10 cellular contexts compared by ENCODE assay signal in the genomic region with DNA sequence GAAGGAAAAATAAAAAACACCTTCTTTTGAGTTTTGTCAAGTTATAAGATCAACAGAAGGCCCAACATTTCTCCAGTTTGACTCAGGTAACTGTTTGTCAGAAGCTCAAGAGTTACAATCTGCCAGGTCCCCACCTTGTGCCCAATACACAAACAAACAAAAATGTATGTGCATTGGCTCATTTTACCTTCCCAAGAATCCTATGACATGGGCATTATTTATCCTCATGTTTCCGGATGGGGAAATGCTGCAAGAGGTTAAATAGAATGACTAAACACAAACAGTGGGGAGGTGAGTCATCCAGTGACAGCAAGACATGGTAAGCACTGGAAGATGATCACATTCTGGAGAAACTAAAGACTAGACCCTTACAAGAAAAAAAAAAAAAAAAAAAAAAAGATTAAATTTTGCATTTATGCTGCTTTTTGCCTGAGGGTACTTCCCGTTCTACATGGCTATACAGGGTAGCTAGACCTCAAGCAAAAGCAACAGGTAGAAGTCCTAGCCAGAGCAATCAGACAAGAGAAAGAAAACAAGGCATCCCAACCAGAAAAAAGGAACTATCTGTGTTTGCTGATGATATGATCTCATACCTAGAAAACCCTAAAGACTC. TPM values are rescaled to one million over a fixed set of nuclear protein-coding genes. Genes with fewer than 3 reads are reported as not detected.
DNase-seq lines count a peak whose midpoint lies in the region; ATAC-seq and TF ChIP-seq lines count a peak whose summit lies in the region.
"Had no signal": no experiment of that assay in that cellular context is flagged by ENCODE, and none has a peak within 500 bp of the region (broad histone marks: within the 10 kb centered on the region; RNA-seq: fewer than 3 reads in every experiment).

No MANE protein-coding gene starts in this region.

- H3K23ac ChIP-seq in IMR-90 (ENCODE audit: low read depth, low read length): no peak overlapping the region

- intact Hi-C loops in CD14-positive monocyte (cut with micrococcal nuclease): no loop called here
- intact Hi-C loops in IMR-90 (cut with micrococcal nuclease): no loop called here
- intact Hi-C loops in left lung (cut with DNase I): no loop called here
- intact Hi-C loops in natural killer cell (cut with micrococcal nuclease): no loop called here

- in situ Hi-C loops in IMR-90 (cut with MboI; ENCODE audit: low sequenced_read_pairs): no loop called here

- no peak for TF ChIP-seq RAD21 in IMR-90 (IDR thresholded peaks at IDR 0.05; ENCODE audit: low read length)

- H3K36me3 Mint-ChIP-seq in CD14-positive monocyte: peaks cover 42 to 48% of the 10 kb centered on the region in 2 donors
- H3K36me3 Mint-ChIP-seq in natural killer cell: peaks cover 8% of the 10 kb centered on the region

- 0 out of 2 replicates have a peak overlapping the region, but pooled peaks have one; percentile 20 for H4K91ac ChIP-seq in IMR-90 (ENCODE audit: insufficient read depth, low read depth, low read length)

- peaks cover 11% of the 10 kb centered on the region; the same call in 1 of the 2 replicates for H3K9me1 ChIP-seq in IMR-90 (ENCODE audit: insufficient read depth, low read length)

- H3K4me2 ChIP-seq in IMR-90 (ENCODE audit: low read depth, low read length): peak overlapping the region; percentile 86; the same call in 1 of the 2 replicates

- H3K14ac ChIP-seq in IMR-90 (replicated peaks; ENCODE audit: low read depth, low read length): 0 out of 2 replicates have a peak overlapping the region, but pooled peaks have one; percentile 31

- no peak for TF ChIP-seq CTCF in CD14-positive monocyte (IDR thresholded peaks at IDR 0.05)
- TF ChIP-seq CTCF in IMR-90 (conservative IDR thresholded peaks at IDR 0.05; ENCODE audit: low read depth, low read length): no peak
- no peak for TF ChIP-seq CTCF in left lung (IDR thresholded peaks at IDR 0.05)
- no peak for TF ChIP-seq CTCF in natural killer cell (IDR thresholded peaks at IDR 0.05)

- H3K79me1 ChIP-seq in IMR-90 (ENCODE audit: low read depth in 1 of 2, low read length in 2 of 2): peaks cover 21 to 41% of the 10 kb centered on the region in 2 experiments

- peak overlapping the region; percentile 44; the same call in 1 of the 2 replicates for H3K4ac ChIP-seq in IMR-90 (ENCODE audit: low read depth, low read length)

- H2BK20ac ChIP-seq in IMR-90 (ENCODE audit: low read depth, low read length): peak overlapping the region; percentile 60; the same call in 1 of the 2 replicates

- H3K4me1 Mint-ChIP-seq in CD14-positive monocyte (peaks cover 19% of the 10 kb centered on the region), natural killer cell (peaks cover 5 to 11% of the 10 kb centered on the region in 2 donors)

- TF ChIP-seq POLR2A in IMR-90 (IDR thresholded peaks at IDR 0.05; ENCODE audit: low read depth, low read length): no peak

- no peak for DNase-seq in CD14-positive monocyte (ENCODE audit: low spot score)
- peak; percentile 96 for DNase-seq in IMR-90
- peak; percentile 75 for DNase-seq in adipocyte (ENCODE audit: low read depth)
- DNase-seq in left lung: no peak
- DNase-seq in substantia nigra (lab: John Stamatoyannopoulos, UW): no peak
- DNase-seq in HK-2 (ENCODE audit: unreplicated experiment): no peak
- DNase-seq in natural killer cell: no peak
- DNase-seq: NCI-H524 had no signal

- H3K27ac Mint-ChIP-seq in CD14-positive monocyte (peak overlapping the region; percentile 25 to 93 (median 60)), natural killer cell (no peak overlapping the region)

- H4K5ac ChIP-seq in IMR-90 (ENCODE audit: low read depth, low read length): no peak overlapping the region

- dilution Hi-C loops in IMR-90 (cut with HindIII; ENCODE audit: low sequenced_read_pairs, unreplicated experiment): no loop called here

- H3K27me3 ChIP-seq in IMR-90 (ENCODE audit: control insufficient read depth, insufficient read depth, low read length) (no peaks in the 10 kb centered on the region), adipocyte (replicated peaks; ENCODE audit: control insufficient read depth, insufficient read depth, low read length) (no peaks in the 10 kb centered on the region), left lung (no peaks in the 10 kb centered on the region)

- H3K9ac ChIP-seq in IMR-90 (ENCODE audit: low read depth, low read length) (no peak overlapping the region), adipocyte (ENCODE audit: low read length) (no peak overlapping the region)

- no peak overlapping the region for H2BK15ac ChIP-seq in IMR-90 (ENCODE audit: low read depth, low read length)

- peaks cover 0 to 1% (median 0%) of the 10 kb centered on the region in 3 donors for H3K27me3 Mint-ChIP-seq in CD14-positive monocyte (ENCODE audit: low read depth in 3 of 3)
- no peaks in the 10 kb centered on the region for H3K27me3 Mint-ChIP-seq in natural killer cell (ENCODE audit: low read depth in 2 of 2)

- no CpG with 5 or more reads among the region's 2 CpGs for WGBS in IMR-90 (ENCODE audit: extremely low coverage in 2 of 2, insufficient read length in 1 of 2), 2 experiments

- no peak overlapping the region for H2AFZ ChIP-seq in IMR-90 (replicated peaks; ENCODE audit: low read length, poor library complexity)

- H3K27ac ChIP-seq in IMR-90 (ENCODE audit: insufficient read depth, low read length) (peak overlapping the region; percentile 58; the same call in 1 of the 2 replicates), left lung (peak overlapping the region in 1 of 2 donors; percentile 57), substantia nigra (ENCODE audit: low read depth, low read length, poor library complexity, severe bottlenecking) (no peak overlapping the region)
- H3K27ac ChIP-seq: thoracic aorta had no signal

- peak; percentile 94 for ATAC-seq in IMR-90 (ENCODE audit: low read depth)
- ATAC-seq in left lung: peak; percentile 69
- ATAC-seq in HG03139 (IDR thresholded peaks at IDR 0.05; ENCODE audit: unreplicated experiment): no peak
- no peak for ATAC-seq in natural killer cell

- POLR2A ChIA-PET in IMR-90 (lab: Charles Lee; ENCODE audit: unreplicated experiment): no interaction called here

- H3K56ac ChIP-seq in IMR-90 (ENCODE audit: extremely low read depth, insufficient read depth, low read length): peak overlapping the region; percentile 67; the same call in 1 of the 2 replicates

- no TSS peak for BruUV-seq in IMR-90 (replicated peaks; lab: Mats Ljungman, UMichigan)

- peak overlapping the region; percentile 24; the same call in 1 of the 2 replicates for H3K4me3 ChIP-seq in IMR-90 (ENCODE audit: insufficient read depth, low read depth, low read length)
- H3K4me3 ChIP-seq in adipocyte (ENCODE audit: low read length): no peak overlapping the region
- no peak overlapping the region for H3K4me3 ChIP-seq in left lung
- H3K4me3 ChIP-seq: thoracic aorta had no signal

- no peak overlapping the region for H3K4me3 Mint-ChIP-seq in CD14-positive monocyte
- no peak overlapping the region for H3K4me3 Mint-ChIP-seq in natural killer cell

- 0 out of 2 replicates have a peak overlapping the region, but pooled peaks have one; percentile 64 for H2AK5ac ChIP-seq in IMR-90 (ENCODE audit: low read depth, low read length)

- H4K8ac ChIP-seq in IMR-90 (ENCODE audit: low read depth in 2 of 2, low read length in 2 of 2): peak overlapping the region in 1 of 2 experiments; percentile 77; a peak in 3 of 4 replicates

- no peaks in the 10 kb centered on the region; the same call in 1 of the 2 replicates for H4K20me1 ChIP-seq in IMR-90 (ENCODE audit: insufficient read depth, low read length)

- no peak overlapping the region for H2AK9ac ChIP-seq in IMR-90 (replicated peaks; ENCODE audit: low read depth, low read length, poor library complexity)

- H3K9me3 ChIP-seq in IMR-90 (ENCODE audit: control insufficient read depth, insufficient read depth, low read length): no peaks in the 10 kb centered on the region
- H3K9me3 ChIP-seq in adipocyte (ENCODE audit: control insufficient read depth, low read length): no peaks in the 10 kb centered on the region
- no peaks in the 10 kb centered on the region for H3K9me3 ChIP-seq in left lung
- H3K9me3 ChIP-seq: thoracic aorta had no signal

- no peak overlapping the region for H3K18ac ChIP-seq in IMR-90 (ENCODE audit: low read depth, low read length)

- H3K9me3 Mint-ChIP-seq in CD14-positive monocyte: peaks cover 0 to 5% (median 2%) of the 10 kb centered on the region in 7 donors
- H3K9me3 Mint-ChIP-seq in natural killer cell: no peaks in the 10 kb centered on the region

- peaks cover 17% of the 10 kb centered on the region for H3K36me3 ChIP-seq in IMR-90 (ENCODE audit: control insufficient read depth, insufficient read depth, low read length)
- peaks cover 10% of the 10 kb centered on the region for H3K36me3 ChIP-seq in adipocyte (ENCODE audit: control insufficient read depth, insufficient read depth, low read length, severe bottlenecking)
- peaks cover 0 to 39% of the 10 kb centered on the region in 2 donors for H3K36me3 ChIP-seq in left lung

- H3K4me1 ChIP-seq in IMR-90 (ENCODE audit: control insufficient read depth, insufficient read depth, low read length): no peaks in the 10 kb centered on the region; the same call in 1 of the 2 replicates
- H3K4me1 ChIP-seq in adipocyte (ENCODE audit: control insufficient read depth, insufficient read depth, low read length): peaks cover 14% of the 10 kb centered on the region
- H3K4me1 ChIP-seq in left lung: peaks cover 0 to 9% of the 10 kb centered on the region in 2 donors

- peak overlapping the region; percentile 88 for H2BK5ac ChIP-seq in IMR-90 (ENCODE audit: low read depth, low read length, poor library complexity, severe bottlenecking)

- CTCF ChIA-PET in IMR-90 (lab: Yijun Ruan, JAX): no interaction called here

- peak overlapping the region; percentile 74 for H2BK120ac ChIP-seq in IMR-90 (ENCODE audit: low read depth, low read length)

RNA-seq across cellular contexts. Expression of a gene that starts 23.6 kb away (rescaled TPM):
- polyA plus RNA-seq in CD14-positive monocyte (not detected), IMR-90 (2012; rRNA removed) (not detected in 2 replicates)
- total RNA-seq in IMR-90 (2012; rRNA removed) (not detected in 2 replicates), left lung (not detected), natural killer cell (not detected)
- not detected in 2 replicates for polyA plus RNA-seq in IMR-90 (2012; cell fraction: cytosol; rRNA removed)
- not detected in 2 replicates for polyA plus RNA-seq in IMR-90 (2012; cell fraction: nucleus; rRNA removed; ENCODE audit: low replicate concordance)
- total RNA-seq: thoracic aorta had no signal

RNA-seq across cellular contexts. Expression of a gene that starts 57.4 kb away (rescaled TPM):
- polyA plus RNA-seq in CD14-positive monocyte: 10 to 100 TPM in 1 of 2 donors, 1 to 10 TPM in 1; 9.8 to 10.6 TPM
- 8.2 and 16.1 TPM in 2 replicates for total RNA-seq in IMR-90 (2012; rRNA removed)
- 7.9 and 8.4 TPM in 2 replicates for polyA plus RNA-seq in IMR-90 (2012; rRNA removed)
- polyA plus RNA-seq in IMR-90 (2012; cell fraction: cytosol; rRNA removed): 3.4 and 4.3 TPM in 2 replicates
- 15.6 and 16.5 TPM in 2 replicates for polyA plus RNA-seq in IMR-90 (2012; cell fraction: nucleus; rRNA removed; ENCODE audit: low replicate concordance)
- 10 to 100 TPM; 20.4 to 26.2 TPM for total RNA-seq in left lung
- total RNA-seq in natural killer cell: 10 to 100 TPM; 19.6 to 29.8 (median 28.6) TPM

Comparison
In these comparisons a context has a peak if more than half of its experiments do, and no peak if none do; other contexts are left out.
1. DNase-seq: peak in IMR-90 (single experiment) and adipocyte (single experiment); none in CD14-positive monocyte (single experiment), left lung (0 of 2), substantia nigra (0 of 49), HK-2 (single experiment) and natural killer cell (single experiment).
2. H3K27ac Mint-ChIP-seq: peak in CD14-positive monocyte (7 of 7); none in natural killer cell (0 of 2).
3. ATAC-seq: peak in IMR-90 (single experiment) and left lung (single experiment); none in HG03139 (single experiment) and natural killer cell (0 of 3).